25 cellular contexts compared by ENCODE assay signal in genomic region chr10:8485032-8485431, GRCh38.
"Had no signal": no experiment of that assay in that cellular context is flagged by ENCODE, and none has a peak within 500 bp of the region (broad histone marks: within the 10 kb centered on the region; RNA-seq: fewer than 3 reads in every experiment).

No MANE protein-coding gene starts in this region.

- FAIRE-seq: endothelial cell of umbilical vein, kidney had no signal

- H3K27ac ChIP-seq: coronary artery, gastroesophageal sphincter, heart left ventricle, hepatocyte, prostate gland, skin epidermis, spleen, suprapubic skin, transverse colon, upper lobe of right lung, uterus had no signal

- H2AFZ ChIP-seq: hepatocyte had no signal

- H3K36me3 ChIP-seq: gastroesophageal sphincter, heart left ventricle, prostate gland, spleen, suprapubic skin, transverse colon, upper lobe of right lung, uterus had no signal

- H3K4me2 ChIP-seq: hepatocyte had no signal

- H3K27me3 ChIP-seq: hepatocyte, suprapubic skin, transverse colon, upper lobe of right lung, uterus had no signal

- DNase-seq: dermis blood vessel endothelial cell; effector memory CD4-positive, alpha-beta T cell; foreskin fibroblast; heart left ventricle; kidney; mesendoderm; midbrain; naive thymus-derived CD4-positive, alpha-beta T cell; nucleus accumbens; right cardiac atrium; spleen; stimulated activated CD4-positive, alpha-beta T cell treated with anti-CD3 and anti-CD28 coated beads, Interleukin-2, amount 100 ng/mL, for 48 hours; stimulated activated naive B cell treated with anti-CD40 and anti-IgM and Interleukin-4, amounts not matched to agents 10 μg/mL and 1 μg/mL and 100 μg/mL, for 72 hours; stimulated activated naive CD8-positive, alpha-beta T cell treated with anti-CD3 and anti-CD28 coated beads, Interleukin-15, amount 100 ng/mL, for 72 hours; transverse colon; upper lobe of right lung; uterus had no signal

- H3K4me1 ChIP-seq: gastroesophageal sphincter, heart left ventricle, prostate gland, spleen, suprapubic skin, transverse colon, upper lobe of right lung, uterus had no signal

- H3K79me2 ChIP-seq: hepatocyte had no signal

- H3K4me3 ChIP-seq: coronary artery, gastroesophageal sphincter, heart left ventricle, hepatocyte, prostate gland, skin epidermis, spleen, suprapubic skin, transverse colon, upper lobe of right lung, uterus had no signal

- ATAC-seq: gastroesophageal sphincter; heart left ventricle; left lobe of liver; naive thymus-derived CD4-positive, alpha-beta T cell; right cardiac atrium; stimulated activated naive B cell treated with anti-CD40 and anti-IgM and Interleukin-4, amounts not matched to agents 10 μg/mL and 1 μg/mL and 100 μg/mL, for 72 hours; stimulated activated naive CD8-positive, alpha-beta T cell treated with anti-CD3 and anti-CD28 coated beads, Interleukin-15, amount 100 ng/mL, for 72 hours; upper lobe of right lung had no signal

- H3K9me3 ChIP-seq: gastroesophageal sphincter, heart left ventricle, prostate gland, suprapubic skin, transverse colon, upper lobe of right lung, uterus had no signal
